Comparison of ENCODE assay signal across 28 cellular contexts in genomic region chr9:119722384-119722783, GRCh38.
"Had no signal": no experiment of that assay in that cellular context is flagged by ENCODE, and none has a peak within 500 bp of the region (broad histone marks: within the 10 kb centered on the region; RNA-seq: fewer than 3 reads in every experiment).

No MANE protein-coding gene starts in this region.

- H3K9me3 ChIP-seq: ascending aorta, breast epithelium had no signal

- H3K4me1 ChIP-seq: ascending aorta, breast epithelium had no signal

- DNase-seq: activated CD4-positive, alpha-beta memory T cell treated with anti-CD3 and anti-CD28 coated beads, Interleukin-2, amount 10 ng/mL, durations not matched to agents 7 days and 5 days; activated CD4-positive, alpha-beta T cell treated with anti-CD3 and anti-CD28 coated beads for 1 hour; activated CD4-positive, alpha-beta T cell treated with anti-CD3 and anti-CD28 coated beads for 4 hours; activated CD4-positive, alpha-beta T cell treated with anti-CD3 and anti-CD28 coated beads, Interleukin-2, amount 10 ng/mL, durations not matched to agents 7 days and 5 days; activated CD4-positive, alpha-beta T cell treated with anti-CD3 and anti-CD28 coated beads, Interleukin-2, amount 50 U/mL, for 4 hours; activated CD8-positive, alpha-beta memory T cell treated with anti-CD3 and anti-CD28 coated beads, Interleukin-2, amount 50 U/mL, for 48 hours; activated gamma-delta T cell; activated naive CD4-positive, alpha-beta T cell; activated naive CD4-positive, alpha-beta T cell treated with anti-CD3 and anti-CD28 coated beads, Interleukin-2, amount 10 ng/mL, durations not matched to agents 7 days and 5 days; activated naive CD8-positive, alpha-beta T cell treated with anti-CD3 and anti-CD28 coated beads, Interleukin-2, amount 10 ng/mL, durations not matched to agents 7 days and 5 days; activated T-cell treated with anti-CD3 and anti-CD28 coated beads for 4 hours; activated T-cell treated with anti-CD3 and anti-CD28 coated beads, Interleukin-2, amount 50 U/mL, for 24 hours; activated T-cell treated with anti-CD3 and anti-CD28 coated beads, Interleukin-2, amount 50 U/mL, for 72 hours; cortex of kidney; dermis blood vessel endothelial cell; effector CD4-positive, alpha-beta T cell; effector memory CD8-positive, alpha-beta T cell; erythroblast; foreskin fibroblast; head of caudate nucleus; T-helper 1 cell; T-helper 2 cell had no signal

- H3K27me3 ChIP-seq: ascending aorta, breast epithelium, cardiac muscle cell had no signal

- H3K4me3 Mint-ChIP-seq: activated CD4-positive, alpha-beta memory T cell treated with anti-CD3 and anti-CD28 coated beads, Interleukin-2, amount 10 ng/mL, durations not matched to agents 7 days and 5 days; activated CD4-positive, alpha-beta T cell treated with anti-CD3 and anti-CD28 coated beads, Interleukin-2, amount 10 ng/mL, durations not matched to agents 7 days and 5 days; activated naive CD4-positive, alpha-beta T cell treated with anti-CD3 and anti-CD28 coated beads, Interleukin-2, amount 10 ng/mL, durations not matched to agents 7 days and 5 days; activated naive CD8-positive, alpha-beta T cell treated with anti-CD3 and anti-CD28 coated beads, Interleukin-2, amount 10 ng/mL, durations not matched to agents 7 days and 5 days; activated T-cell treated with anti-CD3 and anti-CD28 coated beads, Interleukin-2, amount 50 U/mL, for 24 hours; activated T-cell treated with anti-CD3 and anti-CD28 coated beads, Interleukin-2, amount 50 U/mL, for 72 hours; brain; central memory CD8-positive, alpha-beta T cell; effector memory CD8-positive, alpha-beta T cell had no signal

- H3K27ac Mint-ChIP-seq: activated CD4-positive, alpha-beta memory T cell treated with anti-CD3 and anti-CD28 coated beads, Interleukin-2, amount 10 ng/mL, durations not matched to agents 7 days and 5 days; activated CD4-positive, alpha-beta T cell treated with anti-CD3 and anti-CD28 coated beads, Interleukin-2, amount 10 ng/mL, durations not matched to agents 7 days and 5 days; activated naive CD4-positive, alpha-beta T cell treated with anti-CD3 and anti-CD28 coated beads, Interleukin-2, amount 10 ng/mL, durations not matched to agents 7 days and 5 days; activated naive CD4-positive, alpha-beta T cell treated with anti-CD3 and anti-CD28 coated beads, Interleukin-2, amount 50 U/mL, for 72 hours; activated naive CD8-positive, alpha-beta T cell treated with anti-CD3 and anti-CD28 coated beads, Interleukin-2, amount 10 ng/mL, durations not matched to agents 7 days and 5 days; activated T-cell treated with anti-CD3 and anti-CD28 coated beads, Interleukin-2, amount 50 U/mL, for 24 hours; activated T-cell treated with anti-CD3 and anti-CD28 coated beads, Interleukin-2, amount 50 U/mL, for 72 hours; brain; effector memory CD8-positive, alpha-beta T cell had no signal

- H3K27ac ChIP-seq: ascending aorta, breast epithelium, cardiac muscle cell had no signal

- H3K4me3 ChIP-seq: ascending aorta, breast epithelium, cardiac muscle cell had no signal

- ATAC-seq: activated naive CD4-positive, alpha-beta T cell treated with anti-CD3 and anti-CD28 coated beads, Interleukin-2, amount 50 U/mL, for 72 hours; activated T-cell treated with anti-CD3 and anti-CD28 coated beads, Interleukin-2, amount 50 U/mL, for 72 hours; effector memory CD8-positive, alpha-beta T cell had no signal

- H3K36me3 ChIP-seq: ascending aorta, breast epithelium, cardiac muscle cell had no signal

- H3K36me3 Mint-ChIP-seq: activated naive CD4-positive, alpha-beta T cell treated with anti-CD3 and anti-CD28 coated beads, Interleukin-2, amount 10 ng/mL, durations not matched to agents 7 days and 5 days; activated naive CD4-positive, alpha-beta T cell treated with anti-CD3 and anti-CD28 coated beads, Interleukin-2, amount 50 U/mL, for 72 hours; activated naive CD8-positive, alpha-beta T cell treated with anti-CD3 and anti-CD28 coated beads, Interleukin-2, amount 10 ng/mL, durations not matched to agents 7 days and 5 days; brain had no signal

- H3K9me3 Mint-ChIP-seq: activated CD4-positive, alpha-beta memory T cell treated with anti-CD3 and anti-CD28 coated beads, Interleukin-2, amount 10 ng/mL, durations not matched to agents 7 days and 5 days; activated CD4-positive, alpha-beta T cell treated with anti-CD3 and anti-CD28 coated beads, Interleukin-2, amount 10 ng/mL, durations not matched to agents 7 days and 5 days; activated naive CD4-positive, alpha-beta T cell treated with anti-CD3 and anti-CD28 coated beads, Interleukin-2, amount 10 ng/mL, durations not matched to agents 7 days and 5 days; activated naive CD8-positive, alpha-beta T cell treated with anti-CD3 and anti-CD28 coated beads, Interleukin-2, amount 10 ng/mL, durations not matched to agents 7 days and 5 days; activated T-cell treated with anti-CD3 and anti-CD28 coated beads, Interleukin-2, amount 50 U/mL, for 24 hours; brain had no signal

- H3K27me3 Mint-ChIP-seq: activated CD4-positive, alpha-beta memory T cell treated with anti-CD3 and anti-CD28 coated beads, Interleukin-2, amount 10 ng/mL, durations not matched to agents 7 days and 5 days; activated CD4-positive, alpha-beta T cell treated with anti-CD3 and anti-CD28 coated beads, Interleukin-2, amount 10 ng/mL, durations not matched to agents 7 days and 5 days; activated naive CD4-positive, alpha-beta T cell treated with anti-CD3 and anti-CD28 coated beads, Interleukin-2, amount 10 ng/mL, durations not matched to agents 7 days and 5 days; activated naive CD8-positive, alpha-beta T cell treated with anti-CD3 and anti-CD28 coated beads, Interleukin-2, amount 10 ng/mL, durations not matched to agents 7 days and 5 days; activated T-cell treated with anti-CD3 and anti-CD28 coated beads, Interleukin-2, amount 50 U/mL, for 24 hours; central memory CD8-positive, alpha-beta T cell; effector memory CD8-positive, alpha-beta T cell had no signal

- H3K4me1 Mint-ChIP-seq: activated CD4-positive, alpha-beta memory T cell treated with anti-CD3 and anti-CD28 coated beads, Interleukin-2, amount 10 ng/mL, durations not matched to agents 7 days and 5 days; activated CD4-positive, alpha-beta T cell treated with anti-CD3 and anti-CD28 coated beads, Interleukin-2, amount 10 ng/mL, durations not matched to agents 7 days and 5 days; activated naive CD4-positive, alpha-beta T cell treated with anti-CD3 and anti-CD28 coated beads, Interleukin-2, amount 10 ng/mL, durations not matched to agents 7 days and 5 days; activated naive CD8-positive, alpha-beta T cell treated with anti-CD3 and anti-CD28 coated beads, Interleukin-2, amount 10 ng/mL, durations not matched to agents 7 days and 5 days; brain; central memory CD8-positive, alpha-beta T cell had no signal
